In genomic region chr2:10159086-10159485, GRCh38 we compare ENCODE assay signal across 18 cellular contexts. TPM values are rescaled to one million over a fixed set of nuclear protein-coding genes. Genes with fewer than 3 reads are reported as not detected.
DNase-seq lines count a peak whose midpoint lies in the region; ATAC-seq and TF ChIP-seq lines count a peak whose summit lies in the region.
"Had no signal": no experiment of that assay in that cellular context is flagged by ENCODE, and none has a peak within 500 bp of the region (broad histone marks: within the 10 kb centered on the region; RNA-seq: fewer than 3 reads in every experiment).

No MANE protein-coding gene starts in this region.

- CTCF ChIA-PET in activated CD8-positive, alpha-beta memory T cell treated with anti-CD3 and anti-CD28 coated beads, Interleukin-2, amount 10 ng/mL, durations not matched to agents 7 days and 5 days (lab: Charles Lee): interaction anchor here (0.6 to 3.4 kb wide), 4 partner anchors 144 to 276 kb away, joined by 3 to 21 read pairs (median 4); no protein-coding TSS in a partner anchor

- no peaks in the 10 kb centered on the region for H3K79me2 ChIP-seq in Loucy (ENCODE audit: insufficient read depth, low read length)
- no peaks in the 10 kb centered on the region for H3K79me2 ChIP-seq in neural progenitor cell (ENCODE audit: low read depth)

- H3K4me1 ChIP-seq in Loucy (ENCODE audit: insufficient read depth, low read length, poor library complexity, severe bottlenecking) (peaks cover 11% of the 10 kb centered on the region), neural progenitor cell (peaks cover 25% of the 10 kb centered on the region)

- H3K9me3 ChIP-seq in Loucy (ENCODE audit: insufficient read depth, low read depth, low read length): no peaks in the 10 kb centered on the region
- H3K9me3 ChIP-seq in neural progenitor cell (ENCODE audit: low read depth): no peaks in the 10 kb centered on the region
- H3K9me3 ChIP-seq: Peyer's patch had no signal

- ATAC-seq in activated CD8-positive, alpha-beta memory T cell treated with anti-CD3 and anti-CD28 coated beads, Interleukin-2, amount 10 ng/mL, durations not matched to agents 7 days and 5 days: no peak
- ATAC-seq in central memory CD8-positive, alpha-beta T cell (replicated peaks; ENCODE audit: extremely low read depth, poor library complexity, severe bottlenecking): no peak
- ATAC-seq in GM19452 (IDR thresholded peaks at IDR 0.05; ENCODE audit: unreplicated experiment): no peak
- ATAC-seq: HCT116 had no signal

- no peaks in the 10 kb centered on the region for H3K9me3 Mint-ChIP-seq in activated CD8-positive, alpha-beta memory T cell treated with anti-CD3 and anti-CD28 coated beads, Interleukin-2, amount 10 ng/mL, durations not matched to agents 7 days and 5 days (ENCODE audit: low read depth)
- no peaks in the 10 kb centered on the region for H3K9me3 Mint-ChIP-seq in central memory CD8-positive, alpha-beta T cell
- H3K9me3 Mint-ChIP-seq in neural progenitor cell (no peaks in the 10 kb centered on the region), osteocyte (ENCODE audit: unreplicated experiment) (no peaks in the 10 kb centered on the region)
- H3K9me3 Mint-ChIP-seq: CD4-positive, alpha-beta memory T cell had no signal

- H3K4me3 Mint-ChIP-seq in activated CD8-positive, alpha-beta memory T cell treated with anti-CD3 and anti-CD28 coated beads, Interleukin-2, amount 10 ng/mL, durations not matched to agents 7 days and 5 days: no peak overlapping the region
- no peak overlapping the region for H3K4me3 Mint-ChIP-seq in central memory CD8-positive, alpha-beta T cell
- H3K4me3 Mint-ChIP-seq in neural progenitor cell (no peak overlapping the region), osteocyte (ENCODE audit: unreplicated experiment) (no peak overlapping the region)

- H3K4me2 ChIP-seq in Loucy (ENCODE audit: low read depth, low read length, poor library complexity, severe bottlenecking) (peak overlapping the region; percentile 46), neural progenitor cell (peak overlapping the region; percentile 60)

- H3K36me3 ChIP-seq in Loucy (ENCODE audit: insufficient read depth, low read length) (peaks cover 70% of the 10 kb centered on the region; the same call in 1 of the 2 replicates), neural progenitor cell (no peaks in the 10 kb centered on the region)
- H3K36me3 ChIP-seq: Peyer's patch had no signal

- H3K4me1 Mint-ChIP-seq in activated CD8-positive, alpha-beta memory T cell treated with anti-CD3 and anti-CD28 coated beads, Interleukin-2, amount 10 ng/mL, durations not matched to agents 7 days and 5 days: peaks cover 19% of the 10 kb centered on the region
- no peaks in the 10 kb centered on the region for H3K4me1 Mint-ChIP-seq in central memory CD8-positive, alpha-beta T cell
- peaks cover 52% of the 10 kb centered on the region for H3K4me1 Mint-ChIP-seq in neural progenitor cell
- H3K4me1 Mint-ChIP-seq in osteocyte (ENCODE audit: unreplicated experiment): peaks cover 6% of the 10 kb centered on the region

- no peaks in the 10 kb centered on the region for H4K20me1 ChIP-seq in Loucy (ENCODE audit: insufficient read depth, low read length, poor library complexity, severe bottlenecking)
- peaks cover 11% of the 10 kb centered on the region for H4K20me1 ChIP-seq in neural progenitor cell (ENCODE audit: low read depth)

- no peaks in the 10 kb centered on the region for H3K9me2 ChIP-seq in Loucy (replicated peaks; ENCODE audit: low read depth, low read length)

- peak overlapping the region; percentile 55 for H3K9ac ChIP-seq in Loucy (ENCODE audit: low read depth, low read length, poor library complexity, severe bottlenecking)
- H3K9ac ChIP-seq in neural progenitor cell: no peak overlapping the region

- no peak for TF ChIP-seq CTCF in Loucy (conservative IDR thresholded peaks at IDR 0.05; ENCODE audit: low read length)
- TF ChIP-seq CTCF in neural progenitor cell (IDR thresholded peaks at IDR 0.05): no peak
- TF ChIP-seq CTCF in osteocyte (IDR thresholded peaks at IDR 0.05): no peak

- no peak overlapping the region for H2AFZ ChIP-seq in Loucy (ENCODE audit: low read length)
- H2AFZ ChIP-seq in neural progenitor cell (replicated peaks): peak overlapping the region; percentile 89

- H3K27me3 ChIP-seq in Loucy (ENCODE audit: insufficient read depth, low read length, poor library complexity, severe bottlenecking): no peaks in the 10 kb centered on the region
- H3K27me3 ChIP-seq in neural progenitor cell: no peaks in the 10 kb centered on the region
- H3K27me3 ChIP-seq: Peyer's patch had no signal

- no peaks in the 10 kb centered on the region for H3K27me3 Mint-ChIP-seq in activated CD8-positive, alpha-beta memory T cell treated with anti-CD3 and anti-CD28 coated beads, Interleukin-2, amount 10 ng/mL, durations not matched to agents 7 days and 5 days
- H3K27me3 Mint-ChIP-seq in central memory CD8-positive, alpha-beta T cell: no peaks in the 10 kb centered on the region
- H3K27me3 Mint-ChIP-seq in neural progenitor cell (ENCODE audit: insufficient read depth, low read depth) (peaks cover 7% of the 10 kb centered on the region), osteocyte (ENCODE audit: unreplicated experiment) (no peaks in the 10 kb centered on the region)
- H3K27me3 Mint-ChIP-seq: CD4-positive, alpha-beta memory T cell had no signal

- no peaks in the 10 kb centered on the region for H3F3A ChIP-seq in Loucy (ENCODE audit: low read depth)
- H3F3A ChIP-seq in neural progenitor cell (ENCODE audit: low read depth): peaks cover 14% of the 10 kb centered on the region

- H3K4me3 ChIP-seq in Loucy (ENCODE audit: low read length, poor library complexity, severe bottlenecking): no peak overlapping the region
- no peak overlapping the region for H3K4me3 ChIP-seq in neural progenitor cell
- H3K4me3 ChIP-seq: Peyer's patch had no signal

- no peak for DNase-seq in activated CD8-positive, alpha-beta memory T cell treated with anti-CD3 and anti-CD28 coated beads, Interleukin-2, amount 10 ng/mL, durations not matched to agents 7 days and 5 days
- DNase-seq in activated CD8-positive, alpha-beta memory T cell treated with anti-CD3 and anti-CD28 coated beads, Interleukin-2, amount 50 U/mL, for 48 hours: no peak
- no peak for DNase-seq in central memory CD8-positive, alpha-beta T cell (ENCODE audit: low spot score in 2 of 2)
- DNase-seq in neural progenitor cell (ENCODE audit: low spot score): no peak
- no peak for DNase-seq in NCI-H524 treated with DMSO at 0.1 percent for 48 hours (lab: John Stamatoyannopoulos, UW)
- DNase-seq in osteocyte (ENCODE audit: extremely low spot score, unreplicated experiment): no peak
- DNase-seq: ACHN; CD4-positive, alpha-beta memory T cell; DMS79 treated with DMSO at 0.1 percent for 48 hours; NCI-H1048; NCI-H1694; NCI-H2171; NCI-H510A; Peyer's patch; SIG-M5 had no signal

- peak overlapping the region; percentile 75 for H3K27ac Mint-ChIP-seq in activated CD8-positive, alpha-beta memory T cell treated with anti-CD3 and anti-CD28 coated beads, Interleukin-2, amount 10 ng/mL, durations not matched to agents 7 days and 5 days
- H3K27ac Mint-ChIP-seq in central memory CD8-positive, alpha-beta T cell (ENCODE audit: low read depth): peak overlapping the region; percentile 49
- H3K27ac Mint-ChIP-seq in neural progenitor cell: peak overlapping the region; percentile 87
- H3K27ac Mint-ChIP-seq in osteocyte (ENCODE audit: unreplicated experiment): no peak overlapping the region

- H3K27ac ChIP-seq in neural progenitor cell: peak overlapping the region; percentile 63
- H3K27ac ChIP-seq: Peyer's patch had no signal

- H3K36me3 Mint-ChIP-seq in activated CD8-positive, alpha-beta memory T cell treated with anti-CD3 and anti-CD28 coated beads, Interleukin-2, amount 10 ng/mL, durations not matched to agents 7 days and 5 days: peaks cover 10% of the 10 kb centered on the region
- H3K36me3 Mint-ChIP-seq in central memory CD8-positive, alpha-beta T cell (ENCODE audit: insufficient read depth): no peaks in the 10 kb centered on the region
- H3K36me3 Mint-ChIP-seq in neural progenitor cell: peaks cover 7% of the 10 kb centered on the region
- no peaks in the 10 kb centered on the region for H3K36me3 Mint-ChIP-seq in osteocyte (ENCODE audit: unreplicated experiment)
- H3K36me3 Mint-ChIP-seq: CD4-positive, alpha-beta memory T cell had no signal

RNA-seq across cellular contexts. Expression of gene RRM2, which starts 36.5 kb away (rescaled TPM):
- 100 to 1,000 TPM; 506 to 648 TPM for total RNA-seq in activated CD8-positive, alpha-beta memory T cell treated with anti-CD3 and anti-CD28 coated beads, Interleukin-2, amount 10 ng/mL, durations not matched to agents 7 days and 5 days
- 62.1 and 66.0 TPM in 2 replicates for total RNA-seq in neural progenitor cell (ENCODE audit: low replicate concordance)
- total RNA-seq in osteocyte: 28.3 and 33.6 TPM in 2 replicates
